Comparison of ENCODE assay signal across 12 cellular contexts in genomic region chr4:118417325-118417724, GRCh38.
DNase-seq lines count a peak whose midpoint lies in the region; ATAC-seq and TF ChIP-seq lines count a peak whose summit lies in the region.
"Had no signal": no experiment of that assay in that cellular context is flagged by ENCODE, and none has a peak within 500 bp of the region (broad histone marks: within the 10 kb centered on the region; RNA-seq: fewer than 3 reads in every experiment).

No MANE protein-coding gene starts in this region.

- H3K27ac ChIP-seq in RWPE2 (ENCODE audit: poor library complexity, severe bottlenecking), result peak overlapping the region; percentile 41
- H3K27ac ChIP-seq: BLaER1 had no signal

- ATAC-seq in GM21723 (IDR thresholded peaks at IDR 0.05; ENCODE audit: unreplicated experiment) (peak; percentile 68), RWPE2 (ENCODE audit: low read depth) (peak; percentile 98)
- ATAC-seq: stimulated activated effector memory CD8-positive, alpha-beta T cell treated with anti-CD3 and anti-CD28 coated beads, Interleukin-12 subunit alpha, Interleukin-12 subunit beta, amount 100 ng/mL, for 72 hours had no signal

- H3K9me3 ChIP-seq in RWPE2 (ENCODE audit: severe bottlenecking), result no peaks in the 10 kb centered on the region
- H3K9me3 ChIP-seq: BLaER1 had no signal

- no peaks in the 10 kb centered on the region for H3K27me3 ChIP-seq in RWPE2 (ENCODE audit: insufficient read depth, poor library complexity, severe bottlenecking)
- H3K27me3 ChIP-seq: BLaER1 had no signal

- DNase-seq in AG10803 (ENCODE audit: low read depth) (peak; percentile 86), RWPE2 (ENCODE audit: low spot score) (no peak), fibroblast of the conjunctiva (ENCODE audit: low read depth) (peak; percentile 24), dermis blood vessel endothelial cell (no peak), COLO668 (lab: John Stamatoyannopoulos, UW; ENCODE audit: unreplicated experiment) (no peak), D341Med (ENCODE audit: low spot score) (no peak)
- DNase-seq in activated CD4-positive, alpha-beta T cell treated with anti-CD3 and anti-CD28 coated beads, Interleukin-2, amount 50 U/mL, for 4 hours, result no peak
- DNase-seq: activated B cell treated with CpG ODN at 0.5 μM for 24 hours, NCI-H2029 treated with DMSO at 0.1 percent for 48 hours had no signal

- TF ChIP-seq CTCF in AG10803 (conservative IDR thresholded peaks at IDR 0.05; ENCODE audit: low read length) (no peak), RWPE2 (IDR thresholded peaks at IDR 0.05; ENCODE audit: poor library complexity, severe bottlenecking) (no peak)

- H3K4me1 ChIP-seq in RWPE2 (ENCODE audit: insufficient read depth, poor library complexity, severe bottlenecking), result peaks cover 14% of the 10 kb centered on the region
- H3K4me1 ChIP-seq: BLaER1 had no signal

- H3K4me3 ChIP-seq in AG10803 (ENCODE audit: low read length), result no peak overlapping the region
- H3K4me3 ChIP-seq in RWPE2 (ENCODE audit: severe bottlenecking), result no peak overlapping the region
- H3K4me3 ChIP-seq: BLaER1 had no signal

- H3K36me3 ChIP-seq in RWPE2 (ENCODE audit: low read depth), result no peaks in the 10 kb centered on the region
- H3K36me3 ChIP-seq: BLaER1 had no signal

Comparison
In these comparisons a context has a peak if more than half of its experiments do, and no peak if none do; other contexts are left out.
1. DNase-seq: peak in AG10803 (single experiment) and fibroblast of the conjunctiva (single experiment); none in RWPE2 (single experiment), dermis blood vessel endothelial cell (single experiment), COLO668 (single experiment), D341Med (single experiment) and activated CD4-positive, alpha-beta T cell treated with anti-CD3 and anti-CD28 coated beads, Interleukin-2, amount 50 U/mL, for 4 hours (0 of 2).